Comparison of ENCODE assay signal across 9 cellular contexts in genomic region chr2:64649013-64649484, GRCh38. TPM values are rescaled to one million over a fixed set of nuclear protein-coding genes. Genes with fewer than 3 reads are reported as not detected.
DNase-seq lines count a peak whose midpoint lies in the region; ATAC-seq and TF ChIP-seq lines count a peak whose summit lies in the region.
"Had no signal": no experiment of that assay in that cellular context is flagged by ENCODE, and none has a peak within 500 bp of the region (broad histone marks: within the 10 kb centered on the region; RNA-seq: fewer than 3 reads in every experiment).

No MANE protein-coding gene starts in this region.

- H3K4me2 ChIP-seq in PC-3 (ENCODE audit: low read length), result peak overlapping the region; percentile 76

- no peaks in the 10 kb centered on the region for H3K9me2 ChIP-seq in PC-3 (replicated peaks; ENCODE audit: low read length)

- peaks cover 5% of the 10 kb centered on the region for H3F3A ChIP-seq in PC-3 (ENCODE audit: low read length, unreplicated experiment)

- no peaks in the 10 kb centered on the region for H3K36me3 ChIP-seq in PC-3 (ENCODE audit: low read depth, low read length)
- no peaks in the 10 kb centered on the region for H3K36me3 ChIP-seq in esophagus squamous epithelium
- H3K36me3 ChIP-seq in sigmoid colon, result no peaks in the 10 kb centered on the region

- H3K4me3 ChIP-seq in GM08714 (ENCODE audit: low read length) (0 out of 2 replicates have a peak overlapping the region, but pooled peaks have one; percentile 10), PC-3 (ENCODE audit: low read length) (peak overlapping the region; percentile 54), esophagus squamous epithelium (peak overlapping the region in 3 of 4 donors; percentile 19 to 48 (median 22)), sigmoid colon (no peak overlapping the region)

- no peaks in the 10 kb centered on the region for H3K27me3 ChIP-seq in PC-3 (ENCODE audit: low read length)
- no peaks in the 10 kb centered on the region for H3K27me3 ChIP-seq in esophagus squamous epithelium
- H3K27me3 ChIP-seq in sigmoid colon, result no peaks in the 10 kb centered on the region

- intact Hi-C loops in PC-3 (cut with micrococcal nuclease) (no loop called here), esophagus squamous epithelium (cut with DNase I) (loop anchor here (10.0 kb wide), 1 partner anchor 64 kb away; no protein-coding TSS in a partner anchor), sigmoid colon (cut with DNase I) (loop anchor here (5.0 kb wide), 1 partner anchor 127 kb away; the partner anchor contains the start of gene AFTPH)

- DNase-seq in PC-3 (no peak), esophagus squamous epithelium (lab: John Stamatoyannopoulos, UW) (no peak), sigmoid colon (no peak), MV-4-11 (lab: John Stamatoyannopoulos, UW) (no peak), NCI-H446 (lab: John Stamatoyannopoulos, UW) (no peak), HCEC 1CT (no peak)
- DNase-seq: activated naive CD4-positive, alpha-beta T cell treated with Interleukin-2 at 50 U/mL for 16 hours had no signal

- TF ChIP-seq EP300 in sigmoid colon (IDR thresholded peaks at IDR 0.05), result no peak

- 44 to 84% methylated on average over 6 of the region's 6 CpGs for WGBS in esophagus squamous epithelium, 2 donors
- 19 to 65% methylated on average over 6 of the region's 6 CpGs for WGBS in sigmoid colon, 2 donors

- no peaks in the 10 kb centered on the region for H3K9me3 ChIP-seq in PC-3 (ENCODE audit: low read length)
- no peaks in the 10 kb centered on the region for H3K9me3 ChIP-seq in esophagus squamous epithelium
- no peaks in the 10 kb centered on the region for H3K9me3 ChIP-seq in sigmoid colon

- H3K79me2 ChIP-seq in PC-3 (ENCODE audit: low read length), result peaks cover 96% of the 10 kb centered on the region

- TF ChIP-seq POLR2A in esophagus squamous epithelium (IDR thresholded peaks at IDR 0.05) (no peak), sigmoid colon (IDR thresholded peaks at IDR 0.05) (no peak)

- H3K4me1 ChIP-seq in PC-3 (ENCODE audit: insufficient read depth, low read length) (peaks cover 66% of the 10 kb centered on the region), esophagus squamous epithelium (peaks cover 27 to 85% (median 45%) of the 10 kb centered on the region in 3 donors), sigmoid colon (peaks cover 0 to 63% (median 50%) of the 10 kb centered on the region in 4 donors)

- POLR2A ChIA-PET in PC-3 (lab: Charles Lee; ENCODE audit: unreplicated experiment), result interaction anchor here (1.8 kb wide), 1 partner anchor 102 kb away, joined by 6 read pairs; no protein-coding TSS in a partner anchor

- no peak overlapping the region for H2AFZ ChIP-seq in PC-3 (ENCODE audit: low read length)

- peak overlapping the region; percentile 38 for H3K27ac ChIP-seq in PC-3 (ENCODE audit: low read length)
- peak overlapping the region; percentile 48 to 100 (median 86) for H3K27ac ChIP-seq in esophagus squamous epithelium
- H3K27ac ChIP-seq in sigmoid colon, result peak overlapping the region; percentile 23 to 32 (median 26)

- TF ChIP-seq CTCF in PC-3 (conservative IDR thresholded peaks at IDR 0.05; ENCODE audit: low read depth, low read length) (no peak), esophagus squamous epithelium (IDR thresholded peaks at IDR 0.05) (no peak), sigmoid colon (IDR thresholded peaks at IDR 0.05) (no peak)

- H3K9ac ChIP-seq in PC-3 (ENCODE audit: low read length), result no peak overlapping the region

- BruUV-seq in PC-3 (replicated peaks; lab: Mats Ljungman, UMichigan), result no TSS peak

- no peak for ATAC-seq in PC-3
- ATAC-seq in HG02759 (IDR thresholded peaks at IDR 0.05; ENCODE audit: unreplicated experiment), result no peak

- peaks cover 40% of the 10 kb centered on the region for H4K20me1 ChIP-seq in PC-3 (ENCODE audit: low read length)

- CTCF ChIA-PET in PC-3 (lab: Charles Lee), result interaction anchor here (0.6 to 1.2 kb wide), 3 partner anchors 62 to 131 kb away, joined by 3 to 6 read pairs (median 4); no protein-coding TSS in a partner anchor

RNA-seq across cellular contexts. Expression of gene SERTAD2, which starts 4.7 kb away (rescaled TPM):
- total RNA-seq in PC-3 (2014; rRNA removed), result 19.8 and 34.9 TPM in 2 replicates
- 10 to 100 TPM; 19.5 to 54.0 (median 20.8) TPM for total RNA-seq in esophagus squamous epithelium
- 10 to 100 TPM in 2 of 4 donors, 1 to 10 TPM in 2; 7.2 to 14.3 (median 10.5) TPM for total RNA-seq in sigmoid colon
- polyA plus RNA-seq in sigmoid colon, result 10 to 100 TPM in 1 of 3 donors, 1 to 10 TPM in 2; 6.9 to 13.8 (median 8.4) TPM

Comparison
In these comparisons a context has a peak if more than half of its experiments do, and no peak if none do; other contexts are left out.
1. H3K4me3 ChIP-seq: peak in GM08714 (single experiment), PC-3 (single experiment) and esophagus squamous epithelium (3 of 4); none in sigmoid colon (0 of 4).
2. H3K27ac ChIP-seq: peak in every context shown above with its lines; median percentile 86 in esophagus squamous epithelium; 38 in PC-3; 26 in sigmoid colon.